Comparison of ENCODE assay signal across 8 cellular contexts in genomic region chr14:100213587-100213955, GRCh38. TPM values are rescaled to one million over a fixed set of nuclear protein-coding genes. Genes with fewer than 3 reads are reported as not detected.
DNase-seq lines count a peak whose midpoint lies in the region; ATAC-seq and TF ChIP-seq lines count a peak whose summit lies in the region.

No MANE protein-coding gene starts in this region.

- H3K9me3 Mint-ChIP-seq in CD8-positive, alpha-beta T cell = no peaks in the 10 kb centered on the region
- no peaks in the 10 kb centered on the region for H3K9me3 Mint-ChIP-seq in endothelial cell (ENCODE audit: unreplicated experiment)

- H3K4me1 ChIP-seq in CD8-positive, alpha-beta T cell (ENCODE audit: insufficient read depth, low read length) = peaks cover 31% of the 10 kb centered on the region
- H3K4me1 ChIP-seq in neutrophil (ENCODE audit: control insufficient read depth in 1 of 2, insufficient read depth in 1 of 2, low read depth in 1 of 2, low read length in 1 of 2) = peaks cover 17 to 26% of the 10 kb centered on the region in 2 experiments

- no peak for TF ChIP-seq CTCF in CD8-positive, alpha-beta T cell (IDR thresholded peaks at IDR 0.05)
- TF ChIP-seq CTCF in endothelial cell (IDR thresholded peaks at IDR 0.05; ENCODE audit: unreplicated experiment) (no peak), neutrophil (IDR thresholded peaks at IDR 0.05) (no peak), GM10248 (IDR thresholded peaks at IDR 0.05; ENCODE audit: control extremely low read depth, extremely low read depth, low read depth, missing control alignments) (no peak), GM13977 (IDR thresholded peaks at IDR 0.05; ENCODE audit: extremely low read depth, insufficient read depth, missing control alignments) (no peak)

- H3K36me3 ChIP-seq in CD8-positive, alpha-beta T cell (ENCODE audit: insufficient read depth, low read length) = no peaks in the 10 kb centered on the region
- no peaks in the 10 kb centered on the region for H3K36me3 ChIP-seq in neutrophil

- H3K27ac ChIP-seq in CD8-positive, alpha-beta T cell (ENCODE audit: low read depth, low read length) = peak overlapping the region; percentile 90
- H3K27ac ChIP-seq in neutrophil = peak overlapping the region; percentile 96

- no peaks in the 10 kb centered on the region for H3K9me3 ChIP-seq in CD8-positive, alpha-beta T cell (ENCODE audit: low read length)
- H3K9me3 ChIP-seq in neutrophil = no peaks in the 10 kb centered on the region

- H3K27me3 ChIP-seq in CD8-positive, alpha-beta T cell (ENCODE audit: insufficient read depth, low read length) = no peaks in the 10 kb centered on the region
- no peaks in the 10 kb centered on the region for H3K27me3 ChIP-seq in neutrophil

- POLR2A ChIA-PET in CD8-positive, alpha-beta T cell (lab: Charles Lee) = interaction anchor here (0.8 to 4.3 kb wide), 6 partner anchors 10 to 69 kb away, joined by 3 to 51 read pairs (median 3); partner anchors contain the start of gene YY1
- POLR2A ChIA-PET in GM10248 (lab: Yijun Ruan, JAX) = no interaction called here

- H3K4me1 Mint-ChIP-seq in CD8-positive, alpha-beta T cell (ENCODE audit: low read depth) = peaks cover 29% of the 10 kb centered on the region
- H3K4me1 Mint-ChIP-seq in endothelial cell (ENCODE audit: unreplicated experiment) = peaks cover 14% of the 10 kb centered on the region

- no peak for DNase-seq in CD8-positive, alpha-beta T cell
- DNase-seq in OCI-M1 (lab: John Stamatoyannopoulos, UW) = peak; percentile 26
- no peak for DNase-seq in endothelial cell (ENCODE audit: low spot score)
- DNase-seq in mesenteric fat pad (ENCODE audit: low spot score) = no peak
- no peak for DNase-seq in GM10248 (ENCODE audit: extremely low spot score)
- no peak for DNase-seq in GM13977 (ENCODE audit: low spot score)

- H3K4me3 Mint-ChIP-seq in CD8-positive, alpha-beta T cell = peak overlapping the region; percentile 80
- H3K4me3 Mint-ChIP-seq in endothelial cell (ENCODE audit: unreplicated experiment) = peak overlapping the region; percentile 47

- H3K27me3 Mint-ChIP-seq in CD8-positive, alpha-beta T cell (ENCODE audit: low read depth) = no peaks in the 10 kb centered on the region
- H3K27me3 Mint-ChIP-seq in endothelial cell (ENCODE audit: unreplicated experiment) = peaks cover 8% of the 10 kb centered on the region

- peak overlapping the region; percentile 90 for H3K27ac Mint-ChIP-seq in CD8-positive, alpha-beta T cell
- H3K27ac Mint-ChIP-seq in endothelial cell (ENCODE audit: unreplicated experiment) = no peak overlapping the region

- H3K4me3 ChIP-seq in CD8-positive, alpha-beta T cell (ENCODE audit: low read depth, low read length) = peak overlapping the region; percentile 92
- H3K4me3 ChIP-seq in neutrophil (ENCODE audit: low read depth in 1 of 2, low read length in 1 of 2) = peak overlapping the region; percentile 78 to 93

- intact Hi-C loops in CD8-positive, alpha-beta T cell (cut with DNase I, micrococcal nuclease) = loop anchor here (10.0 kb wide), 2 partner anchors 609 to 1311 kb away; partner anchors contain the start of gene CCDC85C (in 1 of the 2)

- H3K36me3 Mint-ChIP-seq in CD8-positive, alpha-beta T cell = no peaks in the 10 kb centered on the region
- no peaks in the 10 kb centered on the region for H3K36me3 Mint-ChIP-seq in endothelial cell (ENCODE audit: low read depth, unreplicated experiment)

- ATAC-seq in CD8-positive, alpha-beta T cell = no peak
- ATAC-seq in HG02870 (IDR thresholded peaks at IDR 0.05; ENCODE audit: unreplicated experiment) = no peak

- in situ Hi-C loops in GM13977 (cut with MboI; ENCODE audit: low pct_unique_long_range_greater_than_20kb, low sequenced_read_pairs, unreplicated experiment) = no loop called here

- CTCF ChIA-PET in CD8-positive, alpha-beta T cell (lab: Charles Lee) = interaction anchor here (0.9 to 2.2 kb wide), 5 partner anchors 8 to 33 kb away, joined by 3 to 9 read pairs (median 6); no protein-coding TSS in a partner anchor
- CTCF ChIA-PET in GM10248 (lab: Yijun Ruan, JAX) = interaction anchor here (1.1 to 4.5 kb wide), 4 partner anchors 9 to 28 kb away, joined by 3 to 27 read pairs (median 4); no protein-coding TSS in a partner anchor

RNA-seq across cellular contexts. Expression of gene YY1, which starts 25.4 kb away (rescaled TPM):
- total RNA-seq in CD8-positive, alpha-beta T cell = 10 to 100 TPM; 70.0 to 80.7 TPM
- 81.7 TPM for total RNA-seq in endothelial cell (ENCODE audit: unreplicated experiment)
- 61.3 TPM for total RNA-seq in mesenteric fat pad

RNA-seq across cellular contexts. Expression of gene DEGS2, which starts 54.1 kb away (rescaled TPM):
- under 1 TPM; 0.22 to 0.60 TPM for total RNA-seq in CD8-positive, alpha-beta T cell
- total RNA-seq in endothelial cell (ENCODE audit: unreplicated experiment) = not detected
- 0.45 TPM for total RNA-seq in mesenteric fat pad
